ENCODE assay signal across 25 cellular contexts in the genomic region with DNA sequence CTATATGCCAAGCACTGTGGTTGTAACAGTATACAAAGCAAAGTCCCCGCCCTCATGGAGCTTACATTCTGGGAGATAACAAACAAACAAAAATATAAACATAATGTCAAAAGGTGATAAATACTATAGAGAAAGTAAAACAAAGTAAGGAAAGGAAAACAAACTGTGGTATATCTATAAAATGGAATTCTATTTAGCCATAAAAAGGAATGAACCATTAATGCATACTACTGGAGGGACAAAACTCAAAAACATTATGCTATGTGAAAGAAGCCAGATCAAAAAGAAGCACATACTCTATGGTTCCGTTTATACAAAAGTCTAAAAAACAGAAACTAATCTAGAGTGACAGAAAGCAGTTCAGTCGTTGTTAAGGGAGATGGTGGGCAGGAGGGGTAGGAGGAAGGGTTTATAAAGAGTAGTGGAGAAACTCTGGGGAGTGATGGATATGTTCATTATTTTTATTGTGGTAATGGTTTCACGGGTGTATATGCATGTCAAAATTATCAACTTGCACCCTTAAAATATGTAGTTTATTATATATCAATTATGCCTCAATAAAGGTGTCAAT. TPM values are rescaled to one million over a fixed set of nuclear protein-coding genes. Genes with fewer than 3 reads are reported as not detected.
A peak's percentile ranks its signal among the peaks of the same experiment; 100 is the strongest.
DNase-seq lines count a peak whose midpoint lies in the region; ATAC-seq, FAIRE-seq and TF ChIP-seq lines count a peak whose summit lies in the region.
"Had no signal": no experiment of that assay in that cellular context is flagged by ENCODE, and none has a peak within 500 bp of the region (broad histone marks: within the 10 kb centered on the region; RNA-seq: fewer than 3 reads in every experiment).

No MANE protein-coding gene starts in this region.

- H3K36me3 ChIP-seq in SK-N-SH (replicated peaks in 1 of 2; ENCODE audit: control insufficient read depth in 1 of 2, insufficient read depth in 2 of 2, low read length in 1 of 2): no peaks in the 10 kb centered on the region
- H3K36me3 ChIP-seq in HEK293 (ENCODE audit: control insufficient read depth in 2 of 2, insufficient read depth in 1 of 2, low read length in 2 of 2): peaks cover 0 to 4% of the 10 kb centered on the region in 2 experiments; a peak in 1 of 3 replicates
- H3K36me3 ChIP-seq in pancreas: no peaks in the 10 kb centered on the region
- H3K36me3 ChIP-seq: BE2C, BLaER1 had no signal

- no peaks in the 10 kb centered on the region for H3K9me2 ChIP-seq in SK-N-SH

- CTCF ChIA-PET in SK-N-SH (lab: Yijun Ruan, JAX): no interaction called here
- CTCF ChIA-PET in HEK293 (lab: Yijun Ruan, JAX): no interaction called here

- TF ChIP-seq EP300 in SK-N-SH (IDR thresholded peaks at IDR 0.05; ENCODE audit: borderline replicate concordance in 1 of 2, low read depth in 1 of 2, low read length in 1 of 2): no peak

- intact Hi-C loops in pancreas (cut with DNase I): no loop called here

- TF ChIP-seq CTCF in SK-N-SH (IDR thresholded peaks at IDR 0.05) (no peak), HEK293 (tag by site-specific recombination; IDR thresholded peaks at IDR 0.05) (no peak), pancreas (IDR thresholded peaks at IDR 0.05) (no peak)

- H3K4me1 ChIP-seq in SK-N-SH (ENCODE audit: control insufficient read depth in 1 of 2, insufficient read depth in 2 of 2, low read depth in 1 of 2, low read length in 1 of 2): no peaks in the 10 kb centered on the region
- no peaks in the 10 kb centered on the region for H3K4me1 ChIP-seq in HEK293 (ENCODE audit: control insufficient read depth, insufficient read depth, low read length)
- H3K4me1 ChIP-seq in pancreas: no peaks in the 10 kb centered on the region
- H3K4me1 ChIP-seq: BE2C, BLaER1, Caco-2 had no signal

- H3K27me3 Mint-ChIP-seq in activated naive CD8-positive, alpha-beta T cell treated with anti-CD3 and anti-CD28 coated beads for 36 hours: no peaks in the 10 kb centered on the region
- peaks cover 2% of the 10 kb centered on the region for H3K27me3 Mint-ChIP-seq in activated naive CD8-positive, alpha-beta T cell treated with anti-CD3 and anti-CD28 coated beads, Interleukin-2, amount 50 U/mL, for 24 hours

- ATAC-seq in SK-N-SH treated with all-trans-retinoic acid at 6 μM for 48 hours (no peak), pancreas (no peak)
- no peak for ATAC-seq in activated naive CD8-positive, alpha-beta T cell treated with anti-CD3 and anti-CD28 coated beads, Interleukin-2, amount 50 U/mL, for 24 hours

- POLR2A ChIA-PET in SK-N-SH (lab: Yijun Ruan, JAX) (no interaction called here), HEK293 (lab: Yijun Ruan, JAX) (no interaction called here)

- H3K79me2 ChIP-seq in SK-N-SH (ENCODE audit: insufficient read depth): no peaks in the 10 kb centered on the region

- H3K4me3 Mint-ChIP-seq in activated naive CD8-positive, alpha-beta T cell treated with anti-CD3 and anti-CD28 coated beads for 36 hours: no peak overlapping the region
- no peak overlapping the region for H3K4me3 Mint-ChIP-seq in activated naive CD8-positive, alpha-beta T cell treated with anti-CD3 and anti-CD28 coated beads, Interleukin-2, amount 50 U/mL, for 24 hours
- H3K4me3 Mint-ChIP-seq: CD14-positive monocyte; CD4-positive, alpha-beta memory T cell; CD4-positive, CD25-positive, alpha-beta regulatory T cell had no signal

- no peak overlapping the region for H3K4me3 ChIP-seq in SK-N-SH (ENCODE audit: low read depth in 2 of 2, low read length in 1 of 2)
- no peak overlapping the region for H3K4me3 ChIP-seq in HEK293 (ENCODE audit: low read depth, low read length)
- H3K4me3 ChIP-seq in pancreas: no peak overlapping the region
- H3K4me3 ChIP-seq: BLaER1 had no signal

- TF ChIP-seq RAD21 in SK-N-SH (IDR thresholded peaks at IDR 0.05; ENCODE audit: low read length): no peak

- H3K9me3 ChIP-seq in SK-N-SH (no peaks in the 10 kb centered on the region), HEK293 (ENCODE audit: control insufficient read depth, insufficient read depth, low read depth, low read length) (no peaks in the 10 kb centered on the region), pancreas (no peaks in the 10 kb centered on the region)
- H3K9me3 ChIP-seq: BE2C, Caco-2 had no signal

- no peak overlapping the region for H3K27ac ChIP-seq in SK-N-SH (ENCODE audit: low read depth in 2 of 2, low read length in 1 of 2)
- H3K27ac ChIP-seq in HEK293 (ENCODE audit: extremely low read depth, low read depth, low read length): no peak overlapping the region
- H3K27ac ChIP-seq in pancreas: no peak overlapping the region
- H3K27ac ChIP-seq: 22Rv1, BLaER1 had no signal

- H4K20me1 ChIP-seq in SK-N-SH (ENCODE audit: insufficient read depth): no peaks in the 10 kb centered on the region
- H4K20me1 ChIP-seq: BLaER1 had no signal

- H3K27ac Mint-ChIP-seq in activated naive CD8-positive, alpha-beta T cell treated with anti-CD3 and anti-CD28 coated beads for 36 hours: peak overlapping the region; percentile 50
- H3K27ac Mint-ChIP-seq in activated naive CD8-positive, alpha-beta T cell treated with anti-CD3 and anti-CD28 coated beads, Interleukin-2, amount 50 U/mL, for 24 hours: no peak overlapping the region
- H3K27ac Mint-ChIP-seq: CD14-positive monocyte; CD4-positive, alpha-beta memory T cell; CD4-positive, CD25-positive, alpha-beta regulatory T cell had no signal

- no peaks in the 10 kb centered on the region for H3F3A ChIP-seq in SK-N-SH (replicated peaks; ENCODE audit: insufficient read depth)

- H3K4me1 Mint-ChIP-seq in activated naive CD8-positive, alpha-beta T cell treated with anti-CD3 and anti-CD28 coated beads for 36 hours: no peaks in the 10 kb centered on the region
- no peaks in the 10 kb centered on the region for H3K4me1 Mint-ChIP-seq in activated naive CD8-positive, alpha-beta T cell treated with anti-CD3 and anti-CD28 coated beads, Interleukin-2, amount 50 U/mL, for 24 hours
- H3K4me1 Mint-ChIP-seq: CD14-positive monocyte; CD4-positive, alpha-beta memory T cell; CD4-positive, CD25-positive, alpha-beta regulatory T cell had no signal

- peaks cover 2% of the 10 kb centered on the region for H3K9me3 Mint-ChIP-seq in activated naive CD8-positive, alpha-beta T cell treated with anti-CD3 and anti-CD28 coated beads for 36 hours
- no peaks in the 10 kb centered on the region for H3K9me3 Mint-ChIP-seq in activated naive CD8-positive, alpha-beta T cell treated with anti-CD3 and anti-CD28 coated beads, Interleukin-2, amount 50 U/mL, for 24 hours

- DNase-seq in SK-N-SH (no peak), pancreas (no peak), A172 (ENCODE audit: low spot score) (no peak), hepatic stellate cell (ENCODE audit: low spot score) (no peak)
- DNase-seq in activated naive CD8-positive, alpha-beta T cell treated with anti-CD3 and anti-CD28 coated beads for 36 hours: no peak
- no peak for DNase-seq in activated naive CD8-positive, alpha-beta T cell treated with anti-CD3 and anti-CD28 coated beads, Interleukin-2, amount 50 U/mL, for 24 hours
- DNase-seq: ACHN; BE2C; C1 segment of cervical spinal cord; Caco-2; Calu3; CD4-positive, alpha-beta memory T cell; CD4-positive, CD25-positive, alpha-beta regulatory T cell; DMS79 treated with DMSO at 0.1 percent for 48 hours; GF-D8 had no signal

- no peak overlapping the region for H2AFZ ChIP-seq in SK-N-SH (ENCODE audit: low read depth)

- H3K9ac ChIP-seq in SK-N-SH: no peak overlapping the region
- H3K9ac ChIP-seq: BLaER1 had no signal

- H3K4me2 ChIP-seq in SK-N-SH: no peak overlapping the region
- H3K4me2 ChIP-seq: BLaER1 had no signal

- peaks cover 4% of the 10 kb centered on the region for H3K36me3 Mint-ChIP-seq in activated naive CD8-positive, alpha-beta T cell treated with anti-CD3 and anti-CD28 coated beads for 36 hours
- H3K36me3 Mint-ChIP-seq in activated naive CD8-positive, alpha-beta T cell treated with anti-CD3 and anti-CD28 coated beads, Interleukin-2, amount 50 U/mL, for 24 hours (ENCODE audit: low read depth): no peaks in the 10 kb centered on the region
- H3K36me3 Mint-ChIP-seq: CD14-positive monocyte; CD4-positive, alpha-beta memory T cell; CD4-positive, CD25-positive, alpha-beta regulatory T cell had no signal

- peak; percentile 86 for FAIRE-seq in pancreas (lab: Jason Lieb, UNC)
- FAIRE-seq: A204.1, D721Med, G401.6, GM12891 had no signal

- 15% methylated on average over 4 of the region's 4 CpGs for WGBS in SK-N-SH (ENCODE audit: low lambda C conversion rate)
- WGBS in pancreas, 2 donors: 67 to 91% methylated on average over 4 of the region's 4 CpGs

- H3K27me3 ChIP-seq in SK-N-SH (ENCODE audit: insufficient read depth) (no peaks in the 10 kb centered on the region), pancreas (peaks cover 0 to 19% (median 1%) of the 10 kb centered on the region in 4 donors)
- H3K27me3 ChIP-seq: BE2C had no signal

TF ChIP-seq in SK-N-SH treated with all-trans-retinoic acid at 6 μM for 48 hours, 23 proteins besides CTCF, POLR2A, EP300 and RAD21:
- no peak for TF ChIP-seq CSDC2 (CRISPR knock-in tag; IDR thresholded peaks at IDR 0.05)
- no peak for TF ChIP-seq RARB (CRISPR knock-in tag; IDR thresholded peaks at IDR 0.05)
- TF ChIP-seq TOX (CRISPR knock-in tag; IDR thresholded peaks at IDR 0.05; ENCODE audit: borderline replicate concordance): no peak
- TF ChIP-seq ZNF8 (CRISPR knock-in tag; IDR thresholded peaks at IDR 0.05): peak; percentile 57

TF ChIP-seq in SK-N-SH, 30 proteins besides CTCF, POLR2A, EP300 and RAD21 (continues in another document):
- TF ChIP-seq YY1 (IDR thresholded peaks at IDR 0.05; ENCODE audit: low read depth) (no peak), EZH2phosphoT487 (IDR thresholded peaks at IDR 0.05; ENCODE audit: borderline replicate concordance, low read depth) (no peak), RFX5 (IDR thresholded peaks at IDR 0.05; ENCODE audit: low read length) (no peak), RCOR1 (IDR thresholded peaks at IDR 0.05; ENCODE audit: low read length) (no peak), SMC3 (IDR thresholded peaks at IDR 0.05; ENCODE audit: low read depth, low read length) (no peak)

RNA-seq across cellular contexts. Expression of a gene that starts 31.5 kb away (rescaled TPM):
- 0.86 and 1.4 TPM in 2 replicates for polyA plus RNA-seq in SK-N-SH (2012; rRNA removed)
- 1.3 and 1.7 TPM in 2 replicates for polyA plus RNA-seq in SK-N-SH (2012; cell fraction: cytosol; rRNA removed)
- 0.45 and 0.58 TPM in 2 replicates for polyA plus RNA-seq in SK-N-SH (2012; cell fraction: nucleus; rRNA removed)
- under 1 TPM; 0.14 to 0.18 TPM for total RNA-seq in activated naive CD8-positive, alpha-beta T cell treated with anti-CD3 and anti-CD28 coated beads for 36 hours
- total RNA-seq in pancreas: 10 to 100 TPM in 2 of 6 donors, 1 to 10 TPM in 4; 1.7 to 18.6 (median 5.5) TPM
- polyA plus RNA-seq in pancreas: 1 to 10 TPM in 1 of 2 donors, under 1 TPM in 1; 0.95 to 2.9 TPM
- not detected in 2 replicates for total RNA-seq in A172 (2014; rRNA removed; shearing (Covaris generic))
- polyA plus RNA-seq: AG04450, CD14-positive monocyte had no signal
